In the genomic region with DNA sequence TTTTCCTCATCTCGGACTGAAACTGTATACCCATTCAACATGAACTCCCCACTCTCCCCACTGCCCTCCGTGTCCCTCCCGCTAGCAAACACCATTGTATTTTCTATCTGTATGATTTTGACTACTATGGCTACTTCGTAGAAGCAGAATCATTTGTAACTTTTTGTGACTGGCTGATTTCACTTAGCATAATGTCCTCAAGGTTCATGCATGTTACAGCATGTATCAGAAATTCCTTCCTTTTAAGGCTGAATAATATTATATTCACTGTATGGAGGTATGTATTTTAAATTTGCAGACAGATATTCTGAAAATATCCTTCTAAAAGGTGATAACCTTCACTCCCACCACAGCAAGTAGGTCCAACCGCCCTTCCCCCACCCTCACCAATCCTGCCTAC, we compare ENCODE assay signal across 24 cellular contexts. TPM values are rescaled to one million over a fixed set of nuclear protein-coding genes. Genes with fewer than 3 reads are reported as not detected.
"Had no signal": no experiment of that assay in that cellular context is flagged by ENCODE, and none has a peak within 500 bp of the region (broad histone marks: within the 10 kb centered on the region; RNA-seq: fewer than 3 reads in every experiment).

No MANE protein-coding gene starts in this region.

- H3K4me3 ChIP-seq: gastrocnemius medialis, heart right ventricle, pancreas, tibial artery, upper lobe of left lung, vagina had no signal

- H3K27ac Mint-ChIP-seq: dendritic cell treated with granulocyte-macrophage colony-stimulating factor and Interleukin-4, amounts not matched to agents 40 ng/mL and 50 ng/mL, for 4 days; mesothelial cell of epicardium; natural killer cell; progenitor cell of endocrine pancreas had no signal

- H3K9me3 Mint-ChIP-seq: dendritic cell treated with granulocyte-macrophage colony-stimulating factor and Interleukin-4, amounts not matched to agents 40 ng/mL and 50 ng/mL, for 4 days; memory B cell; mesothelial cell of epicardium; natural killer cell; neural crest cell had no signal

- ATAC-seq: gastrocnemius medialis, heart right ventricle, left lobe of liver, natural killer cell, pancreas, right cardiac atrium had no signal

- H3K9me3 ChIP-seq: gastrocnemius medialis, heart right ventricle, pancreas, tibial artery, upper lobe of left lung, vagina had no signal

- H3K4me1 ChIP-seq: gastrocnemius medialis, heart right ventricle, pancreas, tibial artery, upper lobe of left lung, vagina had no signal

- H3K27ac ChIP-seq: gastrocnemius medialis, heart right ventricle, pancreas, tibial artery, upper lobe of left lung, vagina had no signal

- DNase-seq: cerebellar nuclear complex; gastrocnemius medialis; heart right ventricle; hypothalamus; natural killer cell; pancreas; right cardiac atrium; small intestine; stimulated activated CD4-positive, alpha-beta T cell treated with anti-CD3 and anti-CD28 coated beads, Interleukin-12 subunit alpha, Interleukin-12 subunit beta, amount 100 ng/mL, for 4 hours; stimulated activated naive CD4-positive, alpha-beta T cell treated with Interleukin-2 at 50 U/mL for 16 hours; upper lobe of left lung had no signal

- H3K27me3 Mint-ChIP-seq: dendritic cell treated with granulocyte-macrophage colony-stimulating factor and Interleukin-4, amounts not matched to agents 40 ng/mL and 50 ng/mL, for 4 days; memory B cell; progenitor cell of endocrine pancreas had no signal

- FAIRE-seq: colon, islet of Langerhans, pancreas, small intestine had no signal

- H3K27me3 ChIP-seq: gastrocnemius medialis, heart right ventricle, pancreas, tibial artery, upper lobe of left lung, vagina had no signal

- H3K4me1 Mint-ChIP-seq: neural crest cell had no signal

- H3K4me3 Mint-ChIP-seq: dendritic cell treated with granulocyte-macrophage colony-stimulating factor and Interleukin-4, amounts not matched to agents 40 ng/mL and 50 ng/mL, for 4 days; memory B cell; mesothelial cell of epicardium; natural killer cell; neural crest cell had no signal

RNA-seq across cellular contexts. Expression of a gene that starts 42.9 kb away (rescaled TPM):
- total RNA-seq: gastrocnemius medialis, heart right ventricle, left lobe of liver, lower leg skin, mesothelial cell of epicardium, mucosa of gallbladder, myocyte, natural killer cell, neural crest cell, pancreas, progenitor cell of endocrine pancreas, right cardiac atrium, upper lobe of left lung, vagina had no signal
- polyA plus RNA-seq: heart right ventricle, right cardiac atrium had no signal
